18 cellular contexts compared by ENCODE assay signal in the genomic region with DNA sequence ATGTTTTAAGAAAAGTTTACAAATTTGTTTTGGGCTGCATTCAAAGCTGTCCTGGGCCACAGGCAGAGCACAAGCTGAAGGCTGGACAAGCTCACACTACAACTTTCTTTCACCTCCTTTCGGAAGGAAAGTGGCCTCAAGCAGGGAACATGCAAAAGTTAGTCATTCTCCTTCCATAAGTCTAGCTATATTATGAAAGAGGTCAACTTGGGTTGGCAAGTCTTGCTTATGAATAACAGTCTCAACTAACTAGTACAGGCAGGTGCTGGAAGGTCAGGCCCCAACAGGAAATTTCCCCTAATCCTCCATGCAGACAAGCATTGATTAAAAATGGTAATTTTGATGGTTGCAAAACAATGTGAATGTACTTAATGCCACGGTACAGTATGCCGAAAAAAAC.
"Had no signal": no experiment of that assay in that cellular context is flagged by ENCODE, and none has a peak within 500 bp of the region (broad histone marks: within the 10 kb centered on the region; RNA-seq: fewer than 3 reads in every experiment).

No MANE protein-coding gene starts in this region.

- ATAC-seq: effector memory CD8-positive, alpha-beta T cell; gastrocnemius medialis; heart right ventricle; natural killer cell; pancreas; sciatic nerve; SK-N-SH treated with all-trans-retinoic acid at 6 μM for 48 hours; stimulated activated naive B cell treated with anti-CD40 and anti-IgM and Interleukin-4, amounts not matched to agents 10 μg/mL and 1 μg/mL and 100 μg/mL, for 72 hours; T-cell had no signal

- H3K27me3 ChIP-seq: gastrocnemius medialis, heart right ventricle, pancreas, upper lobe of left lung had no signal

- DNase-seq: activated CD4-positive, CD25-positive, alpha-beta regulatory T cell treated with anti-CD3 and anti-CD28 coated beads, Interleukin-2, amount 50 U/mL, for 72 hours; activated CD8-positive, alpha-beta memory T cell treated with anti-CD3 and anti-CD28 coated beads for 24 hours; activated CD8-positive, alpha-beta memory T cell treated with anti-CD3 and anti-CD28 coated beads, Interleukin-2, amount 50 U/mL, for 48 hours; activated effector memory CD4-positive, alpha-beta T cell treated with anti-CD3 and anti-CD28 coated beads, Interleukin-2, amount 50 U/mL, for 16 hours; activated T-cell treated with anti-CD3 and anti-CD28 coated beads, Interleukin-2, amount 50 U/mL, for 48 hours; amniotic stem cell; effector memory CD8-positive, alpha-beta T cell; gastrocnemius medialis; heart right ventricle; natural killer cell; pancreas; stimulated activated naive B cell treated with anti-CD40 and anti-IgM and Interleukin-4, amounts not matched to agents 10 μg/mL and 1 μg/mL and 100 μg/mL, for 72 hours; T-cell; upper lobe of left lung had no signal

- H3K36me3 ChIP-seq: gastrocnemius medialis, heart right ventricle, pancreas, thoracic aorta, upper lobe of left lung had no signal

- H3K9me3 ChIP-seq: gastrocnemius medialis, heart right ventricle, pancreas, thoracic aorta, upper lobe of left lung had no signal

- H3K27ac Mint-ChIP-seq: activated naive CD4-positive, alpha-beta T cell treated with anti-CD3 and anti-CD28 coated beads, Interleukin-2, amount 50 U/mL, for 24 hours; effector memory CD8-positive, alpha-beta T cell; natural killer cell; stimulated activated naive B cell treated with anti-CD40 and anti-IgM and Interleukin-4, amounts not matched to agents 10 μg/mL and 1 μg/mL and 100 μg/mL, for 72 hours; T-cell had no signal

- H3K4me1 ChIP-seq: gastrocnemius medialis had no signal

- H3K27ac ChIP-seq: gastrocnemius medialis, heart right ventricle, pancreas, thoracic aorta, upper lobe of left lung had no signal

- H3K27me3 Mint-ChIP-seq: activated naive CD4-positive, alpha-beta T cell treated with anti-CD3 and anti-CD28 coated beads, Interleukin-2, amount 50 U/mL, for 24 hours; effector memory CD8-positive, alpha-beta T cell; stimulated activated naive B cell treated with anti-CD40 and anti-IgM and Interleukin-4, amounts not matched to agents 10 μg/mL and 1 μg/mL and 100 μg/mL, for 72 hours; T-cell had no signal

- H3K9me3 Mint-ChIP-seq: activated naive CD4-positive, alpha-beta T cell treated with anti-CD3 and anti-CD28 coated beads, Interleukin-2, amount 50 U/mL, for 24 hours; effector memory CD8-positive, alpha-beta T cell; natural killer cell; T-cell had no signal

- H3K4me3 ChIP-seq: gastrocnemius medialis, heart right ventricle, pancreas, thoracic aorta, upper lobe of left lung had no signal

- H3K4me1 Mint-ChIP-seq: natural killer cell had no signal

- H3K36me3 Mint-ChIP-seq: activated naive CD4-positive, alpha-beta T cell treated with anti-CD3 and anti-CD28 coated beads, Interleukin-2, amount 50 U/mL, for 24 hours; natural killer cell; T-cell had no signal

- H3K4me3 Mint-ChIP-seq: activated naive CD4-positive, alpha-beta T cell treated with anti-CD3 and anti-CD28 coated beads, Interleukin-2, amount 50 U/mL, for 24 hours; effector memory CD8-positive, alpha-beta T cell; natural killer cell; stimulated activated naive B cell treated with anti-CD40 and anti-IgM and Interleukin-4, amounts not matched to agents 10 μg/mL and 1 μg/mL and 100 μg/mL, for 72 hours; T-cell had no signal
